Comparison of ENCODE assay signal across 1 cellular context in genomic region chr3:33093847-33094246, GRCh38.
TF ChIP-seq lines count a peak whose summit lies in the region.

No MANE protein-coding gene starts in this region.

TF ChIP-seq in GM23338, 12 proteins besides CTCF, POLR2A, EP300 and RAD21:
- TF ChIP-seq EZH2phosphoT487 (IDR thresholded peaks at IDR 0.05; ENCODE audit: unreplicated experiment) (no peak), JUNB (IDR thresholded peaks at IDR 0.05; ENCODE audit: unreplicated experiment) (no peak), EZH2 (IDR thresholded peaks at IDR 0.05; ENCODE audit: low read depth, unreplicated experiment) (no peak)
TF ChIP-seq in GM23338: peak in this region for 0.
